Comparison of ENCODE assay signal across 8 cellular contexts in genomic region chr6:36677753-36678487, GRCh38. TPM values are rescaled to one million over a fixed set of nuclear protein-coding genes. Genes with fewer than 3 reads are reported as not detected.
DNase-seq lines count a peak whose midpoint lies in the region; ATAC-seq and TF ChIP-seq lines count a peak whose summit lies in the region.

No MANE protein-coding gene starts in this region.

- peaks cover 29% of the 10 kb centered on the region for H3K4me1 ChIP-seq in CD8-positive, alpha-beta memory T cell (ENCODE audit: insufficient read depth, low read length)
- H3K4me1 ChIP-seq in MM.1S (ENCODE audit: low read length), result peaks cover 27% of the 10 kb centered on the region

- H3K36me3 ChIP-seq in CD8-positive, alpha-beta memory T cell (ENCODE audit: insufficient read depth, low read length), result no peaks in the 10 kb centered on the region
- H3K36me3 ChIP-seq in MM.1S (replicated peaks; ENCODE audit: insufficient read depth, low read length), result no peaks in the 10 kb centered on the region

- H3K4me3 ChIP-seq in CD8-positive, alpha-beta memory T cell (ENCODE audit: low read length), result peak overlapping the region; percentile 82
- H3K4me3 ChIP-seq in MM.1S (ENCODE audit: low read length), result peak overlapping the region; percentile 28; the same call in 1 of the 2 replicates

- H3K27me3 ChIP-seq in CD8-positive, alpha-beta memory T cell (ENCODE audit: insufficient read depth, low read length, poor library complexity, severe bottlenecking), result no peaks in the 10 kb centered on the region
- no peaks in the 10 kb centered on the region for H3K27me3 ChIP-seq in MM.1S (replicated peaks; ENCODE audit: insufficient read depth, low read length)

- H3K9ac ChIP-seq in MM.1S (ENCODE audit: low read length), result peak overlapping the region; percentile 33; the same call in 1 of the 2 replicates

- peaks cover 0 to 6% (median 0%) of the 10 kb centered on the region in 3 donors for H3K36me3 Mint-ChIP-seq in CD8-positive, alpha-beta memory T cell
- H3K36me3 Mint-ChIP-seq in naive thymus-derived CD8-positive, alpha-beta T cell, result no peaks in the 10 kb centered on the region

- H3K79me2 ChIP-seq in MM.1S (ENCODE audit: low read length), result peaks cover 29% of the 10 kb centered on the region

- H3K9me3 Mint-ChIP-seq in CD8-positive, alpha-beta memory T cell, result peaks cover 0 to 3% (median 0%) of the 10 kb centered on the region in 5 donors
- H3K9me3 Mint-ChIP-seq in naive thymus-derived CD8-positive, alpha-beta T cell, result no peaks in the 10 kb centered on the region

- H3K27me3 Mint-ChIP-seq in CD8-positive, alpha-beta memory T cell, result peaks cover 0 to 6% of the 10 kb centered on the region in 2 donors
- peaks cover 0 to 7% (median 0%) of the 10 kb centered on the region in 5 donors for H3K27me3 Mint-ChIP-seq in naive thymus-derived CD8-positive, alpha-beta T cell

- no peak for ATAC-seq in naive thymus-derived CD8-positive, alpha-beta T cell
- ATAC-seq in HG03354 (IDR thresholded peaks at IDR 0.05; ENCODE audit: poor library complexity, severe bottlenecking, unreplicated experiment), result no peak

- no peaks in the 10 kb centered on the region for H3K9me2 ChIP-seq in MM.1S (replicated peaks; ENCODE audit: insufficient read depth, low read length)

- CTCF ChIA-PET in CD8-positive, alpha-beta memory T cell (lab: Charles Lee), result interaction anchor here (0.7 to 2.8 kb wide), 6 partner anchors 10 to 255 kb away, joined by 3 to 12 read pairs (median 4); no protein-coding TSS in a partner anchor

- peak overlapping the region; percentile 69 to 100 (median 76) for H3K4me3 Mint-ChIP-seq in CD8-positive, alpha-beta memory T cell
- peak overlapping the region; percentile 57 to 94 (median 80) for H3K4me3 Mint-ChIP-seq in naive thymus-derived CD8-positive, alpha-beta T cell

- POLR2A ChIA-PET in CD8-positive, alpha-beta memory T cell (lab: Charles Lee), result no interaction called here
- POLR2A ChIA-PET in naive thymus-derived CD8-positive, alpha-beta T cell (lab: Charles Lee), result interaction anchor here (0.8 to 2.0 kb wide), 7 partner anchors 11 to 376 kb away, joined by 3 to 7 read pairs (median 4); no protein-coding TSS in a partner anchor

- no peaks in the 10 kb centered on the region for H4K20me1 ChIP-seq in MM.1S (ENCODE audit: insufficient read depth, low read length)

- H3K4me1 Mint-ChIP-seq in CD8-positive, alpha-beta memory T cell, result peaks cover 21 to 30% (median 29%) of the 10 kb centered on the region in 3 donors
- peaks cover 16 to 37% (median 29%) of the 10 kb centered on the region in 4 donors for H3K4me1 Mint-ChIP-seq in naive thymus-derived CD8-positive, alpha-beta T cell

- peaks cover 46% of the 10 kb centered on the region for H3F3A ChIP-seq in MM.1S (ENCODE audit: insufficient read depth, low read length)

- no peak for DNase-seq in CD8-positive, alpha-beta memory T cell
- DNase-seq in MM.1S, result no peak
- no peak for DNase-seq in naive thymus-derived CD8-positive, alpha-beta T cell
- DNase-seq in stimulated activated naive CD4-positive, alpha-beta T cell treated with Interleukin-2 at 50 U/mL for 16 hours (lab: John Stamatoyannopoulos, UW), result no peak
- no peak for DNase-seq in hippocampal formation (lab: John Stamatoyannopoulos, UW)
- DNase-seq in amygdala (lab: John Stamatoyannopoulos, UW), result no peak

- no peaks in the 10 kb centered on the region for H3K9me3 ChIP-seq in CD8-positive, alpha-beta memory T cell (ENCODE audit: low read length)
- no peaks in the 10 kb centered on the region for H3K9me3 ChIP-seq in MM.1S (replicated peaks; ENCODE audit: insufficient read depth, low read length)

- H3K27ac Mint-ChIP-seq in CD8-positive, alpha-beta memory T cell, result peak overlapping the region; percentile 68 to 98 (median 80)
- H3K27ac Mint-ChIP-seq in naive thymus-derived CD8-positive, alpha-beta T cell, result peak overlapping the region in 9 of 10 donors; percentile 19 to 98 (median 73)

- H3K27ac ChIP-seq in CD8-positive, alpha-beta memory T cell (ENCODE audit: low read depth, low read length), result peak overlapping the region; percentile 72
- H3K27ac ChIP-seq in MM.1S (ENCODE audit: low read length), result no peak overlapping the region
- H3K27ac ChIP-seq in cingulate gyrus (ENCODE audit: low read depth, low read length), result peak overlapping the region; percentile 69

- peak overlapping the region; percentile 94; the same call in 1 of the 2 replicates for H3K4me2 ChIP-seq in MM.1S (ENCODE audit: low read depth, low read length)

- no peak for TF ChIP-seq CTCF in MM.1S (IDR thresholded peaks at IDR 0.05; ENCODE audit: low read length)

- peak overlapping the region; percentile 59 for H2AFZ ChIP-seq in MM.1S (ENCODE audit: low read length)

RNA-seq across cellular contexts. Expression of gene CDKN1A, which starts 0.6 kb away (rescaled TPM):
- 10 to 100 TPM; 64.7 to 66.4 TPM for total RNA-seq in CD8-positive, alpha-beta memory T cell
- polyA plus RNA-seq in CD8-positive, alpha-beta memory T cell, result 1.6 TPM
- 1 to 10 TPM; 1.9 to 2.7 TPM for total RNA-seq in naive thymus-derived CD8-positive, alpha-beta T cell
- polyA plus RNA-seq in naive thymus-derived CD8-positive, alpha-beta T cell, result 1 to 10 TPM in 1 of 3 donors, under 1 TPM in 2; 0.12 to 2.0 (median 0.28) TPM

RNA-seq across cellular contexts. Expression of gene RAB44, which starts 19.7 kb away (rescaled TPM):
- total RNA-seq in CD8-positive, alpha-beta memory T cell, result not detected
- not detected for polyA plus RNA-seq in CD8-positive, alpha-beta memory T cell
- total RNA-seq in naive thymus-derived CD8-positive, alpha-beta T cell, result not detected
- polyA plus RNA-seq in naive thymus-derived CD8-positive, alpha-beta T cell, result not detected

Comparison
In these comparisons a context has a peak if more than half of its experiments do, and no peak if none do; other contexts are left out.
1. RNA of gene CDKN1A, which starts 0.6 kb away (total RNA-seq): 64.7 to 66.4 TPM in CD8-positive, alpha-beta memory T cell; 1.9 to 2.7 TPM in naive thymus-derived CD8-positive, alpha-beta T cell; every median in the first group is over 10 times any median in the second.